27 cellular contexts compared by ENCODE assay signal in genomic region chr1:17877316-17877715, GRCh38.
"Had no signal": no experiment of that assay in that cellular context is flagged by ENCODE, and none has a peak within 500 bp of the region (broad histone marks: within the 10 kb centered on the region; RNA-seq: fewer than 3 reads in every experiment).

No MANE protein-coding gene starts in this region.

- FAIRE-seq: pancreas had no signal

- H3K27ac ChIP-seq: breast epithelium, foreskin keratinocyte, left lung, neutrophil, pancreas, psoas muscle, right atrium auricular region, tibial artery, VCaP had no signal

- H3K27me3 Mint-ChIP-seq: activated naive CD8-positive, alpha-beta T cell treated with anti-CD3 and anti-CD28 coated beads, Interleukin-2, amount 10 ng/mL, durations not matched to agents 7 days and 5 days; stimulated activated naive CD8-positive, alpha-beta T cell treated with anti-CD3 and anti-CD28 coated beads, Interleukin-15, Interleukin-2, amounts not matched to agents 100 ng/mL and 50 ng/mL, for 24 hours had no signal

- H3K4me3 ChIP-seq: breast epithelium, left lung, lung, pancreas, psoas muscle, right atrium auricular region, tibial artery had no signal

- H3K27me3 ChIP-seq: breast epithelium, foreskin keratinocyte, pancreas, right atrium auricular region had no signal

- ATAC-seq: foreskin keratinocyte; left lung; natural killer cell treated with Interleukin-12 subunit alpha and Interleukin-12 subunit beta and Interleukin-15 and Interleukin-18, amount 100 ng/mL, for 72 hours; pancreas; psoas muscle; T-cell had no signal

- H3K27ac Mint-ChIP-seq: activated naive CD4-positive, alpha-beta T cell treated with anti-CD3 and anti-CD28 coated beads for 36 hours; activated naive CD8-positive, alpha-beta T cell treated with anti-CD3 and anti-CD28 coated beads, Interleukin-2, amount 10 ng/mL, durations not matched to agents 7 days and 5 days; activated T-cell treated with anti-CD3 and anti-CD28 coated beads, Interleukin-2, amount 50 U/mL, for 24 hours; activated T-helper 2 cell treated with anti-CD3 and anti-CD28 coated beads, Interferon-gamma antibody, Interleukin-2, Interleukin-4, amounts not matched to agents 10 μg/mL and 5 μg/mL and 100 μg/mL, durations not matched to agents 14 hours and 24 hours and 36 hours; natural killer cell treated with Interleukin-12 subunit alpha and Interleukin-12 subunit beta and Interleukin-15 and Interleukin-18, amount 100 ng/mL, for 72 hours; stimulated activated naive CD8-positive, alpha-beta T cell treated with anti-CD3 and anti-CD28 coated beads, Interleukin-15, Interleukin-2, amounts not matched to agents 100 ng/mL and 50 ng/mL, for 24 hours; T-cell; T-helper 2 cell treated with Interferon-gamma antibody and Interleukin-4, amounts not matched to agents 5 μg/mL and 100 μg/mL, for 36 hours had no signal

- H3K9me3 Mint-ChIP-seq: activated naive CD4-positive, alpha-beta T cell treated with anti-CD3 and anti-CD28 coated beads for 36 hours; activated naive CD8-positive, alpha-beta T cell treated with anti-CD3 and anti-CD28 coated beads, Interleukin-2, amount 10 ng/mL, durations not matched to agents 7 days and 5 days; activated T-cell treated with anti-CD3 and anti-CD28 coated beads, Interleukin-2, amount 50 U/mL, for 24 hours; activated T-helper 2 cell treated with anti-CD3 and anti-CD28 coated beads, Interferon-gamma antibody, Interleukin-2, Interleukin-4, amounts not matched to agents 10 μg/mL and 5 μg/mL and 100 μg/mL, durations not matched to agents 14 hours and 24 hours and 36 hours; natural killer cell treated with Interleukin-12 subunit alpha and Interleukin-12 subunit beta and Interleukin-15 and Interleukin-18, amount 100 ng/mL, for 72 hours; stimulated activated naive CD8-positive, alpha-beta T cell treated with anti-CD3 and anti-CD28 coated beads, Interleukin-15, Interleukin-2, amounts not matched to agents 100 ng/mL and 50 ng/mL, for 24 hours; T-cell; T-helper 2 cell treated with Interferon-gamma antibody and Interleukin-4, amounts not matched to agents 5 μg/mL and 100 μg/mL, for 36 hours had no signal

- H3K4me1 Mint-ChIP-seq: activated naive CD8-positive, alpha-beta T cell treated with anti-CD3 and anti-CD28 coated beads, Interleukin-2, amount 10 ng/mL, durations not matched to agents 7 days and 5 days; T-cell had no signal

- DNase-seq: activated CD4-positive, alpha-beta T cell treated with anti-CD3 and anti-CD28 coated beads for 1 hour; activated CD4-positive, alpha-beta T cell treated with anti-CD3 and anti-CD28 coated beads, Interleukin-2, amount 50 U/mL, for 4 hours; activated CD8-positive, alpha-beta memory T cell treated with anti-CD3 and anti-CD28 coated beads for 24 hours; activated CD8-positive, alpha-beta memory T cell treated with anti-CD3 and anti-CD28 coated beads, Interleukin-2, amount 50 U/mL, for 4 hours; activated naive CD4-positive, alpha-beta T cell treated with anti-CD3 and anti-CD28 coated beads for 36 hours; activated naive CD8-positive, alpha-beta T cell treated with anti-CD3 and anti-CD28 coated beads, Interleukin-2, amount 10 ng/mL, durations not matched to agents 7 days and 5 days; activated T-cell treated with anti-CD3 and anti-CD28 coated beads, Interleukin-2, amount 50 U/mL, for 24 hours; amniotic stem cell; cortex of kidney; foreskin keratinocyte; kidney glomerular epithelial cell; left lung; midbrain; psoas muscle; stimulated activated CD4-positive, alpha-beta T cell treated with anti-CD3 and anti-CD28 coated beads, Interleukin-1b, Interleukin-23, amount 100 ng/mL, for 48 hours had no signal

- H3K4me3 Mint-ChIP-seq: activated naive CD4-positive, alpha-beta T cell treated with anti-CD3 and anti-CD28 coated beads for 36 hours; activated naive CD8-positive, alpha-beta T cell treated with anti-CD3 and anti-CD28 coated beads, Interleukin-2, amount 10 ng/mL, durations not matched to agents 7 days and 5 days; activated T-cell treated with anti-CD3 and anti-CD28 coated beads, Interleukin-2, amount 50 U/mL, for 24 hours; natural killer cell treated with Interleukin-12 subunit alpha and Interleukin-12 subunit beta and Interleukin-15 and Interleukin-18, amount 100 ng/mL, for 72 hours; stimulated activated naive CD8-positive, alpha-beta T cell treated with anti-CD3 and anti-CD28 coated beads, Interleukin-15, Interleukin-2, amounts not matched to agents 100 ng/mL and 50 ng/mL, for 24 hours; T-cell; T-helper 2 cell treated with Interferon-gamma antibody and Interleukin-4, amounts not matched to agents 5 μg/mL and 100 μg/mL, for 36 hours had no signal

- H3K9me3 ChIP-seq: breast epithelium, left lung, neutrophil, pancreas, right atrium auricular region, tibial artery had no signal

- H3K4me1 ChIP-seq: breast epithelium, left lung, pancreas, psoas muscle had no signal

- H3K36me3 Mint-ChIP-seq: activated naive CD8-positive, alpha-beta T cell treated with anti-CD3 and anti-CD28 coated beads, Interleukin-2, amount 10 ng/mL, durations not matched to agents 7 days and 5 days; natural killer cell treated with Interleukin-12 subunit alpha and Interleukin-12 subunit beta and Interleukin-15 and Interleukin-18, amount 100 ng/mL, for 72 hours; T-cell had no signal

- H3K36me3 ChIP-seq: breast epithelium, left lung, neutrophil, pancreas, right atrium auricular region, tibial artery had no signal
